ENCODE assay signal across 1 cellular context in the genomic region with DNA sequence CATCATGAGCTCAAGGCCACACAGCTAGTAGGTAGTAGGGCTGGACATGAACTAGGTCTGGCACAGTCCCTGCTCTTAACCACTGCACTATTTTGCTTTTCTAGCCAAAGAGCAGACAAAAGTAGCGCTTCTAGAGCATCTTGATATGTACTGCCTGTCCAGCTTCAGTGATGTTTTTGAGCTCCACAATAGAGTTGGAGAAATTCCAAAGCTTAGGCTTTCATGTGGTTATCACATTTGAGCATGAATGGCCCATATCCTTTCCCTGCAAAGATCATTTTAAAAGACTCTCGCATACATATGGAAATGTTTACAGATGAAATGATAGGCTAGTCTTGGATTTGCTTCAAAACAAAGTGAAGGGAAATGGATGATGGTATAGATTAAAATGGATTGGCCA.
TF ChIP-seq lines count a peak whose summit lies in the region.

No MANE protein-coding gene starts in this region.

TF ChIP-seq in SK-N-SH treated with all-trans-retinoic acid at 6 μM for 48 hours, 23 proteins besides CTCF, POLR2A, EP300 and RAD21 (continued from another document):
- TF ChIP-seq, protein P1, sequence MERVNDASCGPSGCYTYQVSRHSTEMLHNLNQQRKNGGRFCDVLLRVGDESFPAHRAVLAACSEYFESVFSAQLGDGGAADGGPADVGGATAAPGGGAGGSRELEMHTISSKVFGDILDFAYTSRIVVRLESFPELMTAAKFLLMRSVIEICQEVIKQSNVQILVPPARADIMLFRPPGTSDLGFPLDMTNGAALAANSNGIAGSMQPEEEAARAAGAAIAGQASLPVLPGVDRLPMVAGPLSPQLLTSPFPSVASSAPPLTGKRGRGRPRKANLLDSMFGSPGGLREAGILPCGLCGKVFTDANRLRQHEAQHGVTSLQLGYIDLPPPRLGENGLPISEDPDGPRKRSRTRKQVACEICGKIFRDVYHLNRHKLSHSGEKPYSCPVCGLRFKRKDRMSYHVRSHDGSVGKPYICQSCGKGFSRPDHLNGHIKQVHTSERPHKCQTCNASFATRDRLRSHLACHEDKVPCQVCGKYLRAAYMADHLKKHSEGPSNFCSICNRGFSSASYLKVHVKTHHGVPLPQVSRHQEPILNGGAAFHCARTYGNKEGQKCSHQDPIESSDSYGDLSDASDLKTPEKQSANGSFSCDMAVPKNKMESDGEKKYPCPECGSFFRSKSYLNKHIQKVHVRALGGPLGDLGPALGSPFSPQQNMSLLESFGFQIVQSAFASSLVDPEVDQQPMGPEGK (CRISPR knock-in tag; IDR thresholded peaks at IDR 0.05; ENCODE audit: borderline replicate concordance), result no peak
- no peak for TF ChIP-seq ESRRG (CRISPR knock-in tag; IDR thresholded peaks at IDR 0.05)
- TF ChIP-seq ZNF565 (CRISPR knock-in tag; conservative IDR thresholded peaks at IDR 0.05; ENCODE audit: low read depth), result no peak
TF ChIP-seq in SK-N-SH treated with all-trans-retinoic acid at 6 μM for 48 hours: peak in this region for 2.
